In genomic region chr12:25322351-25322750, GRCh38 we compare ENCODE assay signal across 17 cellular contexts.
DNase-seq lines count a peak whose midpoint lies in the region; ATAC-seq, FAIRE-seq and TF ChIP-seq lines count a peak whose summit lies in the region.
"Had no signal": no experiment of that assay in that cellular context is flagged by ENCODE, and none has a peak within 500 bp of the region (broad histone marks: within the 10 kb centered on the region; RNA-seq: fewer than 3 reads in every experiment).

No MANE protein-coding gene starts in this region.

- no peaks in the 10 kb centered on the region for H3K27me3 Mint-ChIP-seq in activated T-cell treated with anti-CD3 and anti-CD28 coated beads, Interleukin-2, amount 50 U/mL, for 24 hours

- RAD21 ChIA-PET in GM12878 (lab: Charles Lee; ENCODE audit: unreplicated experiment) = interaction anchor here (1.8 to 5.5 kb wide), 4 partner anchors 10 to 44 kb away, joined by 4 to 37 read pairs (median 16); no protein-coding TSS in a partner anchor

- H2BK120ac ChIP-seq in mesendoderm (ENCODE audit: low read depth, low read length) = no peak overlapping the region

- H3K36me3 Mint-ChIP-seq in activated T-cell treated with anti-CD3 and anti-CD28 coated beads, Interleukin-2, amount 50 U/mL, for 24 hours (ENCODE audit: low read depth) = no peaks in the 10 kb centered on the region
- H3K36me3 Mint-ChIP-seq in stimulated activated effector memory CD8-positive, alpha-beta T cell treated with anti-CD3 and anti-CD28 coated beads, Interleukin-12 subunit alpha, Interleukin-12 subunit beta, amount 100 ng/mL, for 72 hours = no peaks in the 10 kb centered on the region

- no peak for FAIRE-seq in GM12878 (lab: Jason Lieb, UNC)

- CTCF ChIA-PET in GM12878 (lab: Yijun Ruan, JAX) = interaction anchor here (1.3 to 2.5 kb wide), 3 partner anchors 10 to 81 kb away, joined by 3 to 10 read pairs (median 8); no protein-coding TSS in a partner anchor

- intact Hi-C loops in GM12878 (cut with micrococcal nuclease; ENCODE audit: unreplicated experiment) (loop anchor here (5.0 kb wide), 1 partner anchor 320 kb away; no protein-coding TSS in a partner anchor), sigmoid colon (cut with DNase I) (no loop called here)

- H3K4ac ChIP-seq in mesendoderm (ENCODE audit: low read depth, low read length) = no peak overlapping the region

- ATAC-seq in GM12878 = no peak
- ATAC-seq in stimulated activated effector memory CD8-positive, alpha-beta T cell treated with anti-CD3 and anti-CD28 coated beads, Interleukin-12 subunit alpha, Interleukin-12 subunit beta, amount 100 ng/mL, for 72 hours = no peak
- ATAC-seq in activated CD4-positive, CD25-positive, alpha-beta regulatory T cell treated with anti-CD3 and anti-CD28 coated beads, Interleukin-2, amount 50 U/mL, for 24 hours = no peak

- H3K23ac ChIP-seq in mesendoderm (ENCODE audit: low read length) = no peak overlapping the region

- no peak for DNase-seq in activated T-cell treated with anti-CD3 and anti-CD28 coated beads, Interleukin-2, amount 50 U/mL, for 24 hours
- DNase-seq in activated T-cell treated with anti-CD3 and anti-CD28 coated beads, Interleukin-2, amount 50 U/mL, for 1 hour = no peak
- DNase-seq in GM12878 (ENCODE audit: low read depth, low spot score) = no peak
- DNase-seq in stimulated activated effector memory CD8-positive, alpha-beta T cell treated with anti-CD3 and anti-CD28 coated beads, Interleukin-12 subunit alpha, Interleukin-12 subunit beta, amount 100 ng/mL, for 72 hours (ENCODE audit: low spot score in 2 of 2) = no peak
- DNase-seq in mesendoderm = no peak
- no peak for DNase-seq in sigmoid colon
- DNase-seq: activated CD4-positive, CD25-positive, alpha-beta regulatory T cell treated with anti-CD3 and anti-CD28 coated beads, Interleukin-2, amount 50 U/mL, for 72 hours; activated effector memory CD4-positive, alpha-beta T cell treated with anti-CD3 and anti-CD28 coated beads, Interleukin-2, amount 50 U/mL, for 16 hours; DMS 273 treated with DMSO at 0.1 percent for 48 hours; GOT3; hypothalamus; MG63; NCI-H748 treated with DMSO at 0.1 percent for 48 hours; stimulated activated CD4-positive, alpha-beta T cell treated with anti-CD3 and anti-CD28 coated beads, Interleukin-15, amount 100 ng/mL, for 24 hours had no signal

- SMC1A ChIA-PET in GM12878 (lab: Charles Lee; ENCODE audit: uncharacterized antibody, unreplicated experiment) = interaction anchor here (0.9 to 7.6 kb wide), 4 partner anchors 8 to 44 kb away, joined by 3 to 86 read pairs (median 3); no protein-coding TSS in a partner anchor

- H3K9me3 ChIP-seq in Loucy (ENCODE audit: insufficient read depth, low read depth, low read length) (no peaks in the 10 kb centered on the region), GM12878 (replicated peaks; ENCODE audit: control insufficient read depth, insufficient read depth, low read length) (no peaks in the 10 kb centered on the region), sigmoid colon (no peaks in the 10 kb centered on the region)
- H3K9me3 ChIP-seq: MG63, suprapubic skin had no signal

- no peaks in the 10 kb centered on the region for H3K36me3 ChIP-seq in Loucy (ENCODE audit: insufficient read depth, low read length)
- H3K36me3 ChIP-seq in GM12878 (ENCODE audit: control insufficient read depth in 2 of 2, insufficient read depth in 2 of 2, low read length in 1 of 2) = no peaks in the 10 kb centered on the region
- H3K36me3 ChIP-seq in mesendoderm (ENCODE audit: control insufficient read depth, insufficient read depth, low read length) = no peaks in the 10 kb centered on the region
- no peaks in the 10 kb centered on the region for H3K36me3 ChIP-seq in sigmoid colon
- H3K36me3 ChIP-seq: MG63, suprapubic skin had no signal

- H2AK5ac ChIP-seq in mesendoderm (ENCODE audit: low read length) = no peak overlapping the region

- H2AFZ ChIP-seq in Loucy (ENCODE audit: low read length) = peak overlapping the region; percentile 58; the same call in 1 of the 2 replicates
- peak overlapping the region; percentile 49 for H2AFZ ChIP-seq in GM12878 (ENCODE audit: control insufficient read depth, low read depth, low read length)

- no peak overlapping the region for H2BK5ac ChIP-seq in mesendoderm (ENCODE audit: low read length)

- no peaks in the 10 kb centered on the region for H3K79me1 ChIP-seq in mesendoderm (ENCODE audit: low read length)

- H3K4me2 ChIP-seq in Loucy (ENCODE audit: low read depth, low read length, poor library complexity, severe bottlenecking) = peak overlapping the region; percentile 82
- no peak overlapping the region; the same call in 1 of the 2 replicates for H3K4me2 ChIP-seq in GM12878 (ENCODE audit: control insufficient read depth, insufficient read depth)
- H3K4me2 ChIP-seq in mesendoderm (ENCODE audit: low read length) = no peak overlapping the region

- H3K9me3 Mint-ChIP-seq in activated T-cell treated with anti-CD3 and anti-CD28 coated beads, Interleukin-2, amount 50 U/mL, for 24 hours = no peaks in the 10 kb centered on the region
- H3K9me3 Mint-ChIP-seq in stimulated activated effector memory CD8-positive, alpha-beta T cell treated with anti-CD3 and anti-CD28 coated beads, Interleukin-12 subunit alpha, Interleukin-12 subunit beta, amount 100 ng/mL, for 72 hours = no peaks in the 10 kb centered on the region

- POLR2A ChIA-PET in GM12878 (lab: Charles Lee) = no interaction called here

- H3K56ac ChIP-seq in mesendoderm (ENCODE audit: low read length) = no peak overlapping the region

- TF ChIP-seq CTCF in Loucy (conservative IDR thresholded peaks at IDR 0.05; ENCODE audit: low read length) (no peak), GM12878 (IDR thresholded peaks at IDR 0.05 in 2 of 3, conservative IDR thresholded peaks at IDR 0.05 in 1 of 3; ENCODE audit: control insufficient read depth in 2 of 3, extremely low read depth in 1 of 3, insufficient read depth in 1 of 3, low read depth in 3 of 3, low read length in 3 of 3) (no peak), sigmoid colon (IDR thresholded peaks at IDR 0.05) (no peak)

- no peak for TF ChIP-seq EP300 in GM12878 (IDR thresholded peaks at IDR 0.05; ENCODE audit: borderline replicate concordance in 1 of 2, control insufficient read depth in 1 of 2, low read depth in 2 of 2, low read length in 2 of 2)
- TF ChIP-seq EP300 in sigmoid colon (IDR thresholded peaks at IDR 0.05) = no peak

- H4K5ac ChIP-seq in mesendoderm (ENCODE audit: low read length) = no peak overlapping the region

- H4K8ac ChIP-seq in mesendoderm (ENCODE audit: low read depth, low read length) = no peak overlapping the region

- peak overlapping the region; percentile 47 for H3K4me3 ChIP-seq in Loucy (ENCODE audit: low read length, poor library complexity, severe bottlenecking)
- H3K4me3 ChIP-seq in GM12878 = no peak overlapping the region
- no peak overlapping the region for H3K4me3 ChIP-seq in mesendoderm (ENCODE audit: low read length)
- H3K4me3 ChIP-seq in sigmoid colon = no peak overlapping the region
- H3K4me3 ChIP-seq: MG63, suprapubic skin had no signal

- H3K4me1 ChIP-seq in Loucy (ENCODE audit: insufficient read depth, low read length, poor library complexity, severe bottlenecking) = peaks cover 45% of the 10 kb centered on the region
- H3K4me1 ChIP-seq in GM12878 (ENCODE audit: control insufficient read depth, insufficient read depth, low read length) = peaks cover 40% of the 10 kb centered on the region
- H3K4me1 ChIP-seq in mesendoderm (ENCODE audit: control insufficient read depth, low read depth, low read length) = peaks cover 2% of the 10 kb centered on the region
- peaks cover 0 to 7% (median 0%) of the 10 kb centered on the region in 4 donors for H3K4me1 ChIP-seq in sigmoid colon
- H3K4me1 ChIP-seq: suprapubic skin had no signal

- H3K27ac Mint-ChIP-seq in activated T-cell treated with anti-CD3 and anti-CD28 coated beads, Interleukin-2, amount 50 U/mL, for 24 hours = peak overlapping the region; percentile 63
- peak overlapping the region; percentile 50 for H3K27ac Mint-ChIP-seq in stimulated activated effector memory CD8-positive, alpha-beta T cell treated with anti-CD3 and anti-CD28 coated beads, Interleukin-12 subunit alpha, Interleukin-12 subunit beta, amount 100 ng/mL, for 72 hours

- no peak overlapping the region for H3K18ac ChIP-seq in mesendoderm (ENCODE audit: low read length)

- TF ChIP-seq POLR2A in GM12878 (IDR thresholded peaks at IDR 0.05; ENCODE audit: low read depth, low read length) (no peak), sigmoid colon (IDR thresholded peaks at IDR 0.05) (no peak)

- 62% methylated on average over 1 of the region's 1 CpG for WGBS in GM12878 (ENCODE audit: insufficient coverage, insufficient replicate concordance, low lambda C conversion rate, missing lambda C conversion rate)
- WGBS in mesendoderm (ENCODE audit: extremely low coverage, insufficient coverage, low lambda C conversion rate) = no CpG with 5 or more reads among the region's 1 CpG
- WGBS in sigmoid colon, 2 donors = 18 to 22% methylated on average over 1 of the region's 1 CpG

- H3K27ac ChIP-seq in GM12878 (ENCODE audit: control insufficient read depth, insufficient read depth) (no peak overlapping the region), mesendoderm (ENCODE audit: low read depth, low read length) (no peak overlapping the region), sigmoid colon (no peak overlapping the region)
- H3K27ac ChIP-seq: suprapubic skin had no signal

- in situ Hi-C loops in GM12878 (cut with MboI) = no loop called here

- no peaks in the 10 kb centered on the region for H3F3A ChIP-seq in Loucy (ENCODE audit: low read depth)

- no peak overlapping the region for H2BK15ac ChIP-seq in mesendoderm (replicated peaks; ENCODE audit: low read depth)

- H4K20me1 ChIP-seq in Loucy (ENCODE audit: insufficient read depth, low read length, poor library complexity, severe bottlenecking) (no peaks in the 10 kb centered on the region), GM12878 (ENCODE audit: control insufficient read depth, insufficient read depth) (no peaks in the 10 kb centered on the region)

- H3K4me3 Mint-ChIP-seq in activated T-cell treated with anti-CD3 and anti-CD28 coated beads, Interleukin-2, amount 50 U/mL, for 24 hours = peak overlapping the region; percentile 49
- peak overlapping the region; percentile 52 for H3K4me3 Mint-ChIP-seq in stimulated activated effector memory CD8-positive, alpha-beta T cell treated with anti-CD3 and anti-CD28 coated beads, Interleukin-12 subunit alpha, Interleukin-12 subunit beta, amount 100 ng/mL, for 72 hours

- H3K9me2 ChIP-seq in Loucy (replicated peaks; ENCODE audit: low read depth, low read length) = no peaks in the 10 kb centered on the region

- BruUV-seq in GM12878 (replicated peaks; lab: Mats Ljungman, UMichigan) = no TSS peak

- TF ChIP-seq RAD21 in GM12878 (IDR thresholded peaks at IDR 0.05; ENCODE audit: insufficient read depth, low read depth, low read length) = no peak

- H3K9ac ChIP-seq in Loucy (ENCODE audit: low read depth, low read length, poor library complexity, severe bottlenecking) (peak overlapping the region; percentile 14), GM12878 (ENCODE audit: control insufficient read depth, insufficient read depth, low read length) (no peak overlapping the region), mesendoderm (ENCODE audit: low read length) (no peak overlapping the region)

- H3K27me3 ChIP-seq in Loucy (ENCODE audit: insufficient read depth, low read length, poor library complexity, severe bottlenecking) (no peaks in the 10 kb centered on the region), GM12878 (replicated peaks in 1 of 2; ENCODE audit: control insufficient read depth in 2 of 2, insufficient read depth in 2 of 2, low read length in 1 of 2) (no peaks in the 10 kb centered on the region), mesendoderm (ENCODE audit: insufficient read depth, low read length, poor library complexity) (no peaks in the 10 kb centered on the region), sigmoid colon (no peaks in the 10 kb centered on the region)
- H3K27me3 ChIP-seq: MG63, suprapubic skin had no signal

- H3K4me1 Mint-ChIP-seq in activated T-cell treated with anti-CD3 and anti-CD28 coated beads, Interleukin-2, amount 50 U/mL, for 24 hours (ENCODE audit: low read depth) = peaks cover 52% of the 10 kb centered on the region
- peaks cover 39% of the 10 kb centered on the region for H3K4me1 Mint-ChIP-seq in stimulated activated effector memory CD8-positive, alpha-beta T cell treated with anti-CD3 and anti-CD28 coated beads, Interleukin-12 subunit alpha, Interleukin-12 subunit beta, amount 100 ng/mL, for 72 hours

- H3K79me2 ChIP-seq in Loucy (ENCODE audit: insufficient read depth, low read length) = no peaks in the 10 kb centered on the region
- H3K79me2 ChIP-seq in GM12878 (ENCODE audit: control insufficient read depth, insufficient read depth, low read length) = no peaks in the 10 kb centered on the region
- no peaks in the 10 kb centered on the region for H3K79me2 ChIP-seq in mesendoderm (ENCODE audit: control insufficient read depth, insufficient read depth, low read length)
